Comparison of ENCODE assay signal across 16 cellular contexts in the genomic region with DNA sequence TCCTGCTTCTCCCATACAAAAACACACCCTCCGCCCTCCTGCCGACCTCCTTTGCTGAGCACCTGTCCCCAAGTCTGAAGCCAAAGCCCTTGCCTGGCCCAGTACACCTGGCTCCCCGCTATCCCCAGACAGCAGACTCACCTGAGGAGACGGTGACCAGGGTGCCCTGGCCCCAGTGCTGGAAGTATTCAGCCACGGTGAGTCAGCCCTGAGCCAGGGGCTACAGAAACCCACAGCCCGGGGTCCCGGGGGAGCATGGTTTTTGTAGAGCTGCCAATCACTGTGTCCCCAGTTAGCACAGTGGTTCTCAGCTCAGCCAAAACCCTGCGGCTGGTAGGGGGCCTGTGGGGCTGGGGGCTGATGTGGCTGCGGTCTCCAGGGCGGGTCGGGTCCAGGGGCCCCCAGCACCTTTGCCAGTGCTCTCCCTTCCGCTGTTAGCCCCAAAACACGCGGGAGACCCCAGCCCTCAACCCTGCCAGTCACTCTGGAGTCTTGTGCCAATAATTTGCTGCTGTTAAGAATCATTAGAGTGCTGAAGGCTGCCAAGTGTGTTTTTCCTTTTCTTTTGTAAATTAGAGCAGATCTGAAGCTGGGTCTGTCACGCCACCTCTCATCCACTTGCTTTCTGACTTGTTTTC.
DNase-seq lines count a peak whose midpoint lies in the region; ATAC-seq, FAIRE-seq and TF ChIP-seq lines count a peak whose summit lies in the region.
"Had no signal": no experiment of that assay in that cellular context is flagged by ENCODE, and none has a peak within 500 bp of the region (broad histone marks: within the 10 kb centered on the region; RNA-seq: fewer than 3 reads in every experiment).

No MANE protein-coding gene starts in this region.

- no peaks in the 10 kb centered on the region for H3K27me3 ChIP-seq in right lobe of liver
- peaks cover 10 to 42% of the 10 kb centered on the region in 2 experiments; a peak in 4 of 5 replicates for H3K27me3 ChIP-seq in HepG2 (ENCODE audit: control insufficient read depth in 1 of 2, insufficient read depth in 2 of 2, low read length in 2 of 2)
- peaks cover 91% of the 10 kb centered on the region for H3K27me3 ChIP-seq in WERI-Rb-1 (ENCODE audit: insufficient read depth, low read depth, severe bottlenecking)
- H3K27me3 ChIP-seq: uterus had no signal

- no peak for FAIRE-seq in HepG2 (lab: Jason Lieb, UNC)
- FAIRE-seq: islet of Langerhans had no signal

- no peak overlapping the region for H3K9ac ChIP-seq in HepG2 (ENCODE audit: insufficient read depth, low read depth, low read length)
- H3K9ac ChIP-seq: BLaER1 treated with 17β-estradiol and CSF1 and Interleukin-3, amounts not matched to agents 10 nM and 100 nM had no signal

- H3K36me3 ChIP-seq in right lobe of liver (no peaks in the 10 kb centered on the region), HepG2 (replicated peaks in 1 of 2; ENCODE audit: control insufficient read depth in 1 of 2, insufficient read depth in 2 of 2, low read length in 2 of 2) (no peaks in the 10 kb centered on the region), WERI-Rb-1 (no peaks in the 10 kb centered on the region)
- H3K36me3 ChIP-seq: uterus had no signal

- TF ChIP-seq EP300 in HepG2 (IDR thresholded peaks at IDR 0.05; ENCODE audit: low read depth in 2 of 2, low read length in 2 of 2), result no peak
- no peak for TF ChIP-seq EP300 in HepG2 (CRISPR knock-in tag; IDR thresholded peaks at IDR 0.05; ENCODE audit: borderline replicate concordance)

- no peaks in the 10 kb centered on the region for H3K79me2 ChIP-seq in HepG2 (ENCODE audit: insufficient read depth, low read length)

- POLR2A ChIA-PET in HepG2 (lab: Yijun Ruan, JAX), result no interaction called here

- H2AFZ ChIP-seq in HepG2 (ENCODE audit: low read length), result no peak overlapping the region

- CTCF ChIA-PET in HepG2 (lab: Yijun Ruan, JAX; ENCODE audit: low intra/inter-chr PET ratio, low total read pairs), result no interaction called here

- no peaks in the 10 kb centered on the region for H3K9me3 ChIP-seq in right lobe of liver
- H3K9me3 ChIP-seq in HepG2 (ENCODE audit: low read length), result no peaks in the 10 kb centered on the region
- H3K9me3 ChIP-seq in WERI-Rb-1 (ENCODE audit: severe bottlenecking), result no peaks in the 10 kb centered on the region
- H3K9me3 ChIP-seq: BLaER1 treated with 17β-estradiol and CSF1 and Interleukin-3, amounts not matched to agents 10 nM and 100 nM; uterus had no signal

- in situ Hi-C loops in HepG2 (cut with HindIII; ENCODE audit: extremely low pct_ligation_motif_present, low pct_unique_long_range_greater_than_20kb), result no loop called here

- no peak for TF ChIP-seq RAD21 in HepG2 (CRISPR knock-in tag; IDR thresholded peaks at IDR 0.05)

- ATAC-seq in right lobe of liver (no peak), HepG2 (no peak; the same call in 2 of the 3 replicates)
- ATAC-seq: T-helper 17 cell had no signal

- TF ChIP-seq CTCF in right lobe of liver (IDR thresholded peaks at IDR 0.05) (no peak), HepG2 (CRISPR knock-in tag; IDR thresholded peaks at IDR 0.05) (no peak), WERI-Rb-1 (IDR thresholded peaks at IDR 0.05; ENCODE audit: low read depth, low read length) (no peak)

- H3K4me3 ChIP-seq in right lobe of liver (no peak overlapping the region), HepG2 (replicated peaks in 1 of 3; ENCODE audit: insufficient read depth in 1 of 3, low read depth in 2 of 3, low read length in 3 of 3) (no peak overlapping the region), WERI-Rb-1 (ENCODE audit: low read depth, low read length) (no peak overlapping the region)
- H3K4me3 ChIP-seq: BLaER1 treated with 17β-estradiol and CSF1 and Interleukin-3, amounts not matched to agents 10 nM and 100 nM; skin epidermis; uterus had no signal

- no peak overlapping the region for H3K27ac ChIP-seq in right lobe of liver
- H3K27ac ChIP-seq in HepG2 (ENCODE audit: extremely low read length, insufficient read depth, low read length), result no peak overlapping the region
- no peak overlapping the region for H3K27ac ChIP-seq in WERI-Rb-1
- H3K27ac ChIP-seq: BLaER1 treated with 17β-estradiol and CSF1 and Interleukin-3, amounts not matched to agents 10 nM and 100 nM; uterus had no signal

- H3K4me2 ChIP-seq in HepG2 (ENCODE audit: low read depth, low read length), result no peak overlapping the region
- H3K4me2 ChIP-seq: BLaER1 treated with 17β-estradiol and CSF1 and Interleukin-3, amounts not matched to agents 10 nM and 100 nM had no signal

- BruUV-seq in HepG2 (replicated peaks; lab: Mats Ljungman, UMichigan), result no TSS peak

- H4K20me1 ChIP-seq in HepG2 (ENCODE audit: insufficient read depth, low read length), result no peaks in the 10 kb centered on the region

- H3K4me1 ChIP-seq in right lobe of liver (no peaks in the 10 kb centered on the region), HepG2 (ENCODE audit: insufficient read depth, low read length) (no peaks in the 10 kb centered on the region)
- H3K4me1 ChIP-seq: uterus had no signal

- TF ChIP-seq POLR2A in right lobe of liver (IDR thresholded peaks at IDR 0.05), result no peak
- no peak for TF ChIP-seq POLR2A in HepG2 (IDR thresholded peaks at IDR 0.05; ENCODE audit: insufficient read depth in 1 of 2, low read depth in 2 of 2, low read length in 2 of 2)

- DNase-seq in right lobe of liver (peak; percentile 10 to 34 (median 28)), HepG2 (ENCODE audit: low spot score) (no peak), WERI-Rb-1 (peak; percentile 4), iPS-NIHi11 (ENCODE audit: low spot score) (peak; percentile 2), glomerular visceral epithelial cell (ENCODE audit: extremely low spot score) (no peak), T-helper 9 cell (no peak), NCI-H1105 treated with DMSO at 0.1 percent for 48 hours (lab: John Stamatoyannopoulos, UW) (no peak)
- DNase-seq: cerebellar nuclear complex, HCEC 1CT, midbrain, SHP77 had no signal

- WGBS in right lobe of liver (ENCODE audit: insufficient coverage, low coverage, low lambda C conversion rate, missing lambda C conversion rate), result 100% methylated on average over 1 of the region's 15 CpGs
- 4% methylated on average over 15 of the region's 15 CpGs for WGBS in HepG2 (ENCODE audit: low lambda C conversion rate)

- intact Hi-C loops in right lobe of liver (cut with DNase I), result no loop called here
- intact Hi-C loops in HepG2 (cut with micrococcal nuclease; ENCODE audit: unreplicated experiment), result no loop called here

TF ChIP-seq in HepG2, 621 proteins besides CTCF, POLR2A, EP300 and RAD21:
- TF ChIP-seq GTF3A (CRISPR knock-in tag; conservative IDR thresholded peaks at IDR 0.05), result no peak
TF ChIP-seq in HepG2: peak in this region for 0.

Comparison
In these comparisons a context has a peak if more than half of its experiments do, and no peak if none do; other contexts are left out.
1. DNase-seq: peak in right lobe of liver (3 of 3), WERI-Rb-1 (single experiment) and iPS-NIHi11 (single experiment); none in HepG2 (single experiment), glomerular visceral epithelial cell (single experiment), T-helper 9 cell (single experiment) and NCI-H1105 treated with DMSO at 0.1 percent for 48 hours (single experiment).